24 cellular contexts compared by ENCODE assay signal in the genomic region with DNA sequence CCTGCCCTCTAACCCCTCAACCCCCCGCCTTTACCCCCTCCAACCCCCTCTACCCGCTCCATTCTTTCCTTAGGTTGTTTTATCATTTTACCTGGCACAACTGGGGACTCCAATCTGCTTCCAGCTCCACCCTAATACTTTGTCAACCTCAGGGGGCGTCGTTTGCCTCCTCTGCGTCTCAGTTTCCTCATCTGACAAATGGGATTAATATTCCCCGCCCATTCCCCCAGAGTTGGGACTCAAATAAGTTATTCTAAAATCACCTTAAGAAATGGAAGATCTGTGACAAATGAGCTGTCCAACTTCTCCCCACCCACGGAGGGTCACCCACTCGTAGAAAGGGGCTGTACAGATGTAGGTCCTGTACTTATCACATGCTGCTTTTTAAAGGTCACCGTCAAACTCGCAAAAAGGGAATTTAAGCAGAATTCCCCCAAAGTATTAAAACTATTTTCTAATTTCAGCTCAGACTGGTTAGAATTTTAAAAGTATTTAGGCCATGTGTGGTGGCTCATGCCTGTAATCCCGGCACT. TPM values are rescaled to one million over a fixed set of nuclear protein-coding genes. Genes with fewer than 3 reads are reported as not detected.
DNase-seq lines count a peak whose midpoint lies in the region; ATAC-seq lines count a peak whose summit lies in the region.
"Had no signal": no experiment of that assay in that cellular context is flagged by ENCODE, and none has a peak within 500 bp of the region (broad histone marks: within the 10 kb centered on the region; RNA-seq: fewer than 3 reads in every experiment).

No MANE protein-coding gene starts in this region.

- H3K36me3 ChIP-seq in CD4-positive, CD25-positive, alpha-beta regulatory T cell (ENCODE audit: control insufficient read depth, insufficient read depth, low read length) = peaks cover 80% of the 10 kb centered on the region

- POLR2A ChIA-PET in T-cell (lab: Charles Lee) = interaction anchor here in 1 of 2 donors (0.6 to 0.9 kb wide), 3 partner anchors 120 to 1213 kb away, joined by 3 to 4 read pairs (median 3); no protein-coding TSS in a partner anchor

- ATAC-seq in CD4-positive, CD25-positive, alpha-beta regulatory T cell (ENCODE audit: low read depth in 2 of 2) = no peak
- ATAC-seq in T-cell (replicated peaks in 1 of 4) (no peak), GM18858 (IDR thresholded peaks at IDR 0.05; ENCODE audit: unreplicated experiment) (no peak)
- ATAC-seq in central memory CD8-positive, alpha-beta T cell (replicated peaks; ENCODE audit: extremely low read depth, poor library complexity, severe bottlenecking) = no peak
- ATAC-seq: heart left ventricle; naive thymus-derived CD4-positive, alpha-beta T cell; psoas muscle had no signal

- H3K4me1 ChIP-seq in CD4-positive, CD25-positive, alpha-beta regulatory T cell (ENCODE audit: control insufficient read depth, insufficient read depth, low read length, poor library complexity, severe bottlenecking) = peaks cover 3% of the 10 kb centered on the region
- H3K4me1 ChIP-seq: heart left ventricle, psoas muscle had no signal

- H3K4me3 Mint-ChIP-seq in activated CD4-positive, alpha-beta T cell treated with anti-CD3 and anti-CD28 coated beads, Interleukin-2, amount 10 ng/mL, durations not matched to agents 24 days and 14 days = peak overlapping the region; percentile 20
- H3K4me3 Mint-ChIP-seq in CD4-positive, CD25-positive, alpha-beta regulatory T cell = peak overlapping the region in 1 of 4 donors; percentile 86
- no peak overlapping the region for H3K4me3 Mint-ChIP-seq in T-cell
- no peak overlapping the region for H3K4me3 Mint-ChIP-seq in central memory CD8-positive, alpha-beta T cell
- H3K4me3 Mint-ChIP-seq: naive thymus-derived CD4-positive, alpha-beta T cell had no signal

- no peaks in the 10 kb centered on the region for H3K27me3 ChIP-seq in CD4-positive, CD25-positive, alpha-beta regulatory T cell (ENCODE audit: control insufficient read depth, insufficient read depth, low read length)
- H3K27me3 ChIP-seq: heart left ventricle had no signal

- no peaks in the 10 kb centered on the region for H3K9me3 Mint-ChIP-seq in activated CD4-positive, alpha-beta T cell treated with anti-CD3 and anti-CD28 coated beads, Interleukin-2, amount 10 ng/mL, durations not matched to agents 24 days and 14 days
- no peaks in the 10 kb centered on the region for H3K9me3 Mint-ChIP-seq in CD4-positive, CD25-positive, alpha-beta regulatory T cell
- no peaks in the 10 kb centered on the region for H3K9me3 Mint-ChIP-seq in T-cell
- no peaks in the 10 kb centered on the region for H3K9me3 Mint-ChIP-seq in central memory CD8-positive, alpha-beta T cell

- no peak overlapping the region for H3K27ac ChIP-seq in CD4-positive, CD25-positive, alpha-beta regulatory T cell (ENCODE audit: insufficient read depth, low read length, poor library complexity, severe bottlenecking)
- H3K27ac ChIP-seq: coronary artery, heart left ventricle, HL-60, psoas muscle had no signal

- peaks cover 63% of the 10 kb centered on the region for H3K36me3 Mint-ChIP-seq in activated CD4-positive, alpha-beta T cell treated with anti-CD3 and anti-CD28 coated beads, Interleukin-2, amount 10 ng/mL, durations not matched to agents 24 days and 14 days (ENCODE audit: low read depth)
- H3K36me3 Mint-ChIP-seq in CD4-positive, CD25-positive, alpha-beta regulatory T cell = peaks cover 33% of the 10 kb centered on the region
- H3K36me3 Mint-ChIP-seq in T-cell = peaks cover 52% of the 10 kb centered on the region
- H3K36me3 Mint-ChIP-seq in central memory CD8-positive, alpha-beta T cell (ENCODE audit: insufficient read depth) = peaks cover 67% of the 10 kb centered on the region

- intact Hi-C loops in activated CD4-positive, alpha-beta T cell treated with anti-CD3 and anti-CD28 coated beads, Interleukin-2, amount 10 ng/mL, durations not matched to agents 24 days and 14 days (cut with micrococcal nuclease) = no loop called here

- no peaks in the 10 kb centered on the region for H3K9me3 ChIP-seq in CD4-positive, CD25-positive, alpha-beta regulatory T cell (ENCODE audit: control insufficient read depth in 2 of 2, low read length in 2 of 2)
- H3K9me3 ChIP-seq: heart left ventricle, psoas muscle had no signal

- peaks cover 18% of the 10 kb centered on the region for H3K4me1 Mint-ChIP-seq in activated CD4-positive, alpha-beta T cell treated with anti-CD3 and anti-CD28 coated beads, Interleukin-2, amount 10 ng/mL, durations not matched to agents 24 days and 14 days
- H3K4me1 Mint-ChIP-seq in CD4-positive, CD25-positive, alpha-beta regulatory T cell = peaks cover 0 to 18% (median 12%) of the 10 kb centered on the region in 4 donors
- peaks cover 8 to 10% (median 9%) of the 10 kb centered on the region in 3 donors for H3K4me1 Mint-ChIP-seq in T-cell
- H3K4me1 Mint-ChIP-seq in central memory CD8-positive, alpha-beta T cell = peaks cover 11% of the 10 kb centered on the region

- H3K27ac Mint-ChIP-seq in activated CD4-positive, alpha-beta T cell treated with anti-CD3 and anti-CD28 coated beads, Interleukin-2, amount 10 ng/mL, durations not matched to agents 24 days and 14 days = peak overlapping the region; percentile 80
- peak overlapping the region in 2 of 3 donors; percentile 67 to 96 for H3K27ac Mint-ChIP-seq in CD4-positive, CD25-positive, alpha-beta regulatory T cell
- H3K27ac Mint-ChIP-seq in T-cell = peak overlapping the region; percentile 71 to 80
- peak overlapping the region; percentile 59 for H3K27ac Mint-ChIP-seq in central memory CD8-positive, alpha-beta T cell (ENCODE audit: low read depth)

- no peaks in the 10 kb centered on the region for H3K27me3 Mint-ChIP-seq in activated CD4-positive, alpha-beta T cell treated with anti-CD3 and anti-CD28 coated beads, Interleukin-2, amount 10 ng/mL, durations not matched to agents 24 days and 14 days
- no peaks in the 10 kb centered on the region for H3K27me3 Mint-ChIP-seq in CD4-positive, CD25-positive, alpha-beta regulatory T cell
- no peaks in the 10 kb centered on the region for H3K27me3 Mint-ChIP-seq in T-cell
- no peaks in the 10 kb centered on the region for H3K27me3 Mint-ChIP-seq in central memory CD8-positive, alpha-beta T cell
- H3K27me3 Mint-ChIP-seq: naive thymus-derived CD4-positive, alpha-beta T cell had no signal

- H3K4me3 ChIP-seq in CD4-positive, CD25-positive, alpha-beta regulatory T cell (ENCODE audit: low read depth, low read length) = no peak overlapping the region
- H3K4me3 ChIP-seq: coronary artery, heart left ventricle, psoas muscle had no signal

- DNase-seq in activated CD4-positive, alpha-beta T cell treated with anti-CD3 and anti-CD28 coated beads, Interleukin-2, amount 10 ng/mL, durations not matched to agents 24 days and 14 days = no peak
- DNase-seq in activated CD4-positive, alpha-beta T cell treated with anti-CD3 and anti-CD28 coated beads, Interleukin-2, amount 50 U/mL, for 1 hour = no peak
- DNase-seq in CD4-positive, CD25-positive, alpha-beta regulatory T cell = no peak
- DNase-seq in T-cell (no peak), NCI-H748 treated with DMSO at 0.1 percent for 48 hours (lab: John Stamatoyannopoulos, UW) (no peak), DMS79 (lab: John Stamatoyannopoulos, UW) (no peak)
- no peak for DNase-seq in central memory CD8-positive, alpha-beta T cell (ENCODE audit: low spot score in 2 of 2)
- DNase-seq: activated CD4-positive, alpha-beta T cell treated with anti-CD3 and anti-CD28 coated beads for 48 hours; activated gamma-delta T cell; anterior cingulate cortex; DMS53; effector memory CD4-positive, alpha-beta T cell; erythroblast; heart left ventricle; kidney; midbrain; naive thymus-derived CD4-positive, alpha-beta T cell; NCI-H1694 treated with DMSO at 0.1 percent for 48 hours; nucleus accumbens; psoas muscle; RPMI8226 had no signal

- CTCF ChIA-PET in T-cell (lab: Charles Lee) = interaction anchor here (0.6 to 0.8 kb wide), 3 partner anchors 45 to 88 kb away, joined by 4 to 6 read pairs (median 5); no protein-coding TSS in a partner anchor

RNA-seq across cellular contexts. Expression of a gene that starts 40.6 kb away (rescaled TPM):
- 6.3 and 6.4 TPM in 2 replicates for total RNA-seq in activated CD4-positive, alpha-beta T cell treated with anti-CD3 and anti-CD28 coated beads, Interleukin-2, amount 10 ng/mL, durations not matched to agents 24 days and 14 days
- total RNA-seq in CD4-positive, CD25-positive, alpha-beta regulatory T cell = 15.3 TPM
- polyA plus RNA-seq in CD4-positive, CD25-positive, alpha-beta regulatory T cell = 10 to 100 TPM; 31.7 to 54.7 (median 47.3) TPM
- total RNA-seq in T-cell = 1 to 10 TPM; 5.5 to 9.3 (median 6.1) TPM
